1 cellular context compared by ENCODE assay signal in the genomic region with DNA sequence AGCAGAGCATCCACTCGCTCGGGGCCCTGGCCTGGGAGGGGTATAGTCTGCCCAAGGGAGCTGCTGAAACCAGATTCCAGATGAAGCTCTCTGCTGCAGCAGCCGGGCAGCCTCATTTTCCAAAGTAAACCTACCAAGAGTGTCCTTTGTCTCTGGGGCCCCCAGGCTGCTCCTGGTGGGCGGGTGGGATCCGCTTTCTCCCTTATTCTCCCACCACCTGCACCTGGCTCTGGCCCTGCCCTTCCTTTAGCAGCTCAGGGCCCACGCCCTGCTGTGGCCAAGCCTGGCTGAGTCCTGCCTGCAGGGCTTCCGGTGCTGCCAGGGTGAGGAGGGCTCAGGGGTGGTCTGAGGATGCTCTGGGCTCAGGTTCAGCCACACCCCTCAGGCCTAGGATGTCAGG.
TF ChIP-seq lines count a peak whose summit lies in the region.

No MANE protein-coding gene starts in this region.

TF ChIP-seq in GM23338, 12 proteins besides CTCF, POLR2A, EP300 and RAD21 (continued from another document):
- TF ChIP-seq, protein P1, sequence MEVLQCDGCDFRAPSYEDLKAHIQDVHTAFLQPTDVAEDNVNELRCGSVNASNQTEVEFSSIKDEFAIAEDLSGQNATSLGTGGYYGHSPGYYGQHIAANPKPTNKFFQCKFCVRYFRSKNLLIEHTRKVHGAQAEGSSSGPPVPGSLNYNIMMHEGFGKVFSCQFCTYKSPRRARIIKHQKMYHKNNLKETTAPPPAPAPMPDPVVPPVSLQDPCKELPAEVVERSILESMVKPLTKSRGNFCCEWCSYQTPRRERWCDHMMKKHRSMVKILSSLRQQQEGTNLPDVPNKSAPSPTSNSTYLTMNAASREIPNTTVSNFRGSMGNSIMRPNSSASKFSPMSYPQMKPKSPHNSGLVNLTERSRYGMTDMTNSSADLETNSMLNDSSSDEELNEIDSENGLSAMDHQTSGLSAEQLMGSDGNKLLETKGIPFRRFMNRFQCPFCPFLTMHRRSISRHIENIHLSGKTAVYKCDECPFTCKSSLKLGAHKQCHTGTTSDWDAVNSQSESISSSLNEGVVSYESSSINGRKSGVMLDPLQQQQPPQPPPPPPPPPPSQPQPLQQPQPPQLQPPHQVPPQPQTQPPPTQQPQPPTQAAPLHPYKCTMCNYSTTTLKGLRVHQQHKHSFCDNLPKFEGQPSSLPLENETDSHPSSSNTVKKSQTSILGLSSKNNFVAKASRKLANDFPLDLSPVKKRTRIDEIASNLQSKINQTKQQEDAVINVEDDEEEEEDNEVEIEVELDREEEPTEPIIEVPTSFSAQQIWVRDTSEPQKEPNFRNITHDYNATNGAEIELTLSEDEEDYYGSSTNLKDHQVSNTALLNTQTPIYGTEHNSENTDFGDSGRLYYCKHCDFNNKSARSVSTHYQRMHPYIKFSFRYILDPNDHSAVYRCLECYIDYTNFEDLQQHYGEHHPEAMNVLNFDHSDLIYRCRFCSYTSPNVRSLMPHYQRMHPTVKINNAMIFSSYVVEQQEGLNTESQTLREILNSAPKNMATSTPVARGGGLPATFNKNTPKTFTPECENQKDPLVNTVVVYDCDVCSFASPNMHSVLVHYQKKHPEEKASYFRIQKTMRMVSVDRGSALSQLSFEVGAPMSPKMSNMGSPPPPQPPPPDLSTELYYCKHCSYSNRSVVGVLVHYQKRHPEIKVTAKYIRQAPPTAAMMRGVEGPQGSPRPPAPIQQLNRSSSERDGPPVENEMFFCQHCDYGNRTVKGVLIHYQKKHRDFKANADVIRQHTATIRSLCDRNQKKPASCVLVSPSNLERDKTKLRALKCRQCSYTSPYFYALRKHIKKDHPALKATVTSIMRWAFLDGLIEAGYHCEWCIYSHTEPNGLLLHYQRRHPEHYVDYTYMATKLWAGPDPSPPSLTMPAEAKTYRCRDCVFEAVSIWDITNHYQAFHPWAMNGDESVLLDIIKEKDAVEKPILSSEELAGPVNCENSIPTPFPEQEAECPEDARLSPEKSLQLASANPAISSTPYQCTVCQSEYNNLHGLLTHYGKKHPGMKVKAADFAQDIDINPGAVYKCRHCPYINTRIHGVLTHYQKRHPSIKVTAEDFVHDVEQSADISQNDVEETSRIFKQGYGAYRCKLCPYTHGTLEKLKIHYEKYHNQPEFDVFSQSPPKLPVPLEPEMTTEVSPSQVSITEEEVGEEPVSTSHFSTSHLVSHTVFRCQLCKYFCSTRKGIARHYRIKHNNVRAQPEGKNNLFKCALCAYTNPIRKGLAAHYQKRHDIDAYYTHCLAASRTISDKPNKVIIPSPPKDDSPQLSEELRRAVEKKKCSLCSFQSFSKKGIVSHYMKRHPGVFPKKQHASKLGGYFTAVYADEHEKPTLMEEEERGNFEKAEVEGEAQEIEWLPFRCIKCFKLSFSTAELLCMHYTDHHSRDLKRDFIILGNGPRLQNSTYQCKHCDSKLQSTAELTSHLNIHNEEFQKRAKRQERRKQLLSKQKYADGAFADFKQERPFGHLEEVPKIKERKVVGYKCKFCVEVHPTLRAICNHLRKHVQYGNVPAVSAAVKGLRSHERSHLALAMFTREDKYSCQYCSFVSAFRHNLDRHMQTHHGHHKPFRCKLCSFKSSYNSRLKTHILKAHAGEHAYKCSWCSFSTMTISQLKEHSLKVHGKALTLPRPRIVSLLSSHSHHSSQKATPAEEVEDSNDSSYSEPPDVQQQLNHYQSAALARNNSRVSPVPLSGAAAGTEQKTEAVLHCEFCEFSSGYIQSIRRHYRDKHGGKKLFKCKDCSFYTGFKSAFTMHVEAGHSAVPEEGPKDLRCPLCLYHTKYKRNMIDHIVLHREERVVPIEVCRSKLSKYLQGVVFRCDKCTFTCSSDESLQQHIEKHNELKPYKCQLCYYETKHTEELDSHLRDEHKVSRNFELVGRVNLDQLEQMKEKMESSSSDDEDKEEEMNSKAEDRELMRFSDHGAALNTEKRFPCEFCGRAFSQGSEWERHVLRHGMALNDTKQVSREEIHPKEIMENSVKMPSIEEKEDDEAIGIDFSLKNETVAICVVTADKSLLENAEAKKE (CRISPR knock-in tag; IDR thresholded peaks at IDR 0.05), result no peak
- TF ChIP-seq, protein P2, sequence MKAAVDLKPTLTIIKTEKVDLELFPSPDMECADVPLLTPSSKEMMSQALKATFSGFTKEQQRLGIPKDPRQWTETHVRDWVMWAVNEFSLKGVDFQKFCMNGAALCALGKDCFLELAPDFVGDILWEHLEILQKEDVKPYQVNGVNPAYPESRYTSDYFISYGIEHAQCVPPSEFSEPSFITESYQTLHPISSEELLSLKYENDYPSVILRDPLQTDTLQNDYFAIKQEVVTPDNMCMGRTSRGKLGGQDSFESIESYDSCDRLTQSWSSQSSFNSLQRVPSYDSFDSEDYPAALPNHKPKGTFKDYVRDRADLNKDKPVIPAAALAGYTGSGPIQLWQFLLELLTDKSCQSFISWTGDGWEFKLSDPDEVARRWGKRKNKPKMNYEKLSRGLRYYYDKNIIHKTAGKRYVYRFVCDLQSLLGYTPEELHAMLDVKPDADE (IDR thresholded peaks at IDR 0.05), result no peak
TF ChIP-seq in GM23338: peak in this region for 0.
